In genomic region chr3:186281172-186281571, GRCh38 we compare ENCODE assay signal across 14 cellular contexts.
DNase-seq lines count a peak whose midpoint lies in the region; ATAC-seq and TF ChIP-seq lines count a peak whose summit lies in the region.
"Had no signal": no experiment of that assay in that cellular context is flagged by ENCODE, and none has a peak within 500 bp of the region (broad histone marks: within the 10 kb centered on the region; RNA-seq: fewer than 3 reads in every experiment).

No MANE protein-coding gene starts in this region.

- no peak overlapping the region for H3K9ac ChIP-seq in fibroblast of lung (ENCODE audit: insufficient read depth, low read length)
- H3K9ac ChIP-seq in smooth muscle cell (ENCODE audit: low read depth): no peak overlapping the region

- H4K20me1 ChIP-seq in fibroblast of lung (ENCODE audit: control insufficient read depth, extremely low read depth, insufficient read depth, low read length) (no peaks in the 10 kb centered on the region), smooth muscle cell (ENCODE audit: low read depth) (no peaks in the 10 kb centered on the region)

- WGBS in smooth muscle cell (ENCODE audit: low lambda C conversion rate): 21% methylated on average over 2 of the region's 2 CpGs

- ATAC-seq in RWPE2 (ENCODE audit: low read depth) (peak; percentile 82), GM21717 (IDR thresholded peaks at IDR 0.05; ENCODE audit: unreplicated experiment) (no peak)
- ATAC-seq: foreskin keratinocyte had no signal

- H3K36me3 ChIP-seq in RWPE2 (ENCODE audit: low read depth): no peaks in the 10 kb centered on the region
- H3K36me3 ChIP-seq in fibroblast of lung (ENCODE audit: control insufficient read depth, insufficient read depth, low read length): no peaks in the 10 kb centered on the region
- H3K36me3 ChIP-seq in smooth muscle cell (ENCODE audit: low read depth): no peaks in the 10 kb centered on the region
- H3K36me3 ChIP-seq: cardiac muscle cell had no signal

- H3K4me1 ChIP-seq in RWPE2 (ENCODE audit: insufficient read depth, poor library complexity, severe bottlenecking) (no peaks in the 10 kb centered on the region), fibroblast of lung (ENCODE audit: control insufficient read depth, extremely low read depth, insufficient read depth, low read length) (peaks cover 2% of the 10 kb centered on the region), smooth muscle cell (ENCODE audit: low read depth) (no peaks in the 10 kb centered on the region)
- H3K4me1 ChIP-seq: foreskin keratinocyte had no signal

- no peaks in the 10 kb centered on the region for H3K27me3 ChIP-seq in RWPE2 (ENCODE audit: insufficient read depth, poor library complexity, severe bottlenecking)
- H3K27me3 ChIP-seq in fibroblast of lung (ENCODE audit: control insufficient read depth, insufficient read depth, low read length): no peaks in the 10 kb centered on the region
- H3K27me3 ChIP-seq in smooth muscle cell (ENCODE audit: low read depth): no peaks in the 10 kb centered on the region
- H3K27me3 ChIP-seq: cardiac muscle cell had no signal

- H2AFZ ChIP-seq in fibroblast of lung (ENCODE audit: low read length): no peak overlapping the region
- no peak overlapping the region for H2AFZ ChIP-seq in smooth muscle cell (ENCODE audit: low read depth)

- H3K27ac ChIP-seq in RWPE2 (ENCODE audit: poor library complexity, severe bottlenecking) (no peak overlapping the region), fibroblast of lung (ENCODE audit: insufficient read depth, low read length) (no peak overlapping the region), smooth muscle cell (ENCODE audit: low read depth) (peak overlapping the region; percentile 18)
- H3K27ac ChIP-seq: cardiac muscle cell, foreskin keratinocyte had no signal

- peak overlapping the region; percentile 47 for H3K4me2 ChIP-seq in fibroblast of lung (ENCODE audit: extremely low read depth, insufficient read depth, low read length)
- H3K4me2 ChIP-seq in smooth muscle cell: peak overlapping the region; percentile 25

- H3F3A ChIP-seq in smooth muscle cell (ENCODE audit: low read depth): no peaks in the 10 kb centered on the region

- no peak overlapping the region for H3K4me3 ChIP-seq in RWPE2 (ENCODE audit: severe bottlenecking)
- no peak overlapping the region for H3K4me3 ChIP-seq in fibroblast of lung (replicated peaks in 1 of 4; ENCODE audit: control extremely low read depth in 1 of 4, insufficient read depth in 1 of 4, low read depth in 3 of 4, low read length in 4 of 4)
- no peak overlapping the region for H3K4me3 ChIP-seq in smooth muscle cell
- H3K4me3 ChIP-seq: cardiac muscle cell had no signal

- TF ChIP-seq CTCF in RWPE2 (IDR thresholded peaks at IDR 0.05; ENCODE audit: poor library complexity, severe bottlenecking) (no peak), fibroblast of lung (conservative IDR thresholded peaks at IDR 0.05 in 1 of 2, IDR thresholded peaks at IDR 0.05 in 1 of 2; ENCODE audit: low read depth in 1 of 2, low read length in 2 of 2) (no peak), smooth muscle cell (IDR thresholded peaks at IDR 0.05; ENCODE audit: borderline replicate concordance, insufficient read depth, poor library complexity, severe bottlenecking) (no peak)

- H3K9me3 ChIP-seq in RWPE2 (ENCODE audit: severe bottlenecking): no peaks in the 10 kb centered on the region
- H3K9me3 ChIP-seq in fibroblast of lung (ENCODE audit: control insufficient read depth, insufficient read depth, low read depth, low read length): no peaks in the 10 kb centered on the region
- H3K9me3 ChIP-seq in smooth muscle cell (replicated peaks; ENCODE audit: low read depth): no peaks in the 10 kb centered on the region

- DNase-seq in ELR (ENCODE audit: low read depth) (peak; percentile 91), RWPE2 (ENCODE audit: low spot score) (no peak), fibroblast of lung (ENCODE audit: low read depth in 2 of 2) (peak; percentile 68 to 92), smooth muscle cell (lab: John Stamatoyannopoulos, UW; ENCODE audit: unreplicated experiment) (no peak), DMS79 (lab: John Stamatoyannopoulos, UW) (no peak), T-helper 2 cell (no peak), putamen (ENCODE audit: low spot score) (no peak)
- DNase-seq: islet precursor cell, NCI-H1048, NCI-H446, Right ventricle myocardium superior had no signal

- no peaks in the 10 kb centered on the region for H3K79me2 ChIP-seq in fibroblast of lung (ENCODE audit: control insufficient read depth, insufficient read depth, low read length)
- no peaks in the 10 kb centered on the region for H3K79me2 ChIP-seq in smooth muscle cell (ENCODE audit: low read depth)

Comparison
In these comparisons a context has a peak if more than half of its experiments do, and no peak if none do; other contexts are left out.
1. DNase-seq: peak in ELR (single experiment) and fibroblast of lung (2 of 2); none in RWPE2 (single experiment), smooth muscle cell (single experiment), DMS79 (single experiment), T-helper 2 cell (0 of 5) and putamen (single experiment).